Comparison of ENCODE assay signal across 1 cellular context in the genomic region with DNA sequence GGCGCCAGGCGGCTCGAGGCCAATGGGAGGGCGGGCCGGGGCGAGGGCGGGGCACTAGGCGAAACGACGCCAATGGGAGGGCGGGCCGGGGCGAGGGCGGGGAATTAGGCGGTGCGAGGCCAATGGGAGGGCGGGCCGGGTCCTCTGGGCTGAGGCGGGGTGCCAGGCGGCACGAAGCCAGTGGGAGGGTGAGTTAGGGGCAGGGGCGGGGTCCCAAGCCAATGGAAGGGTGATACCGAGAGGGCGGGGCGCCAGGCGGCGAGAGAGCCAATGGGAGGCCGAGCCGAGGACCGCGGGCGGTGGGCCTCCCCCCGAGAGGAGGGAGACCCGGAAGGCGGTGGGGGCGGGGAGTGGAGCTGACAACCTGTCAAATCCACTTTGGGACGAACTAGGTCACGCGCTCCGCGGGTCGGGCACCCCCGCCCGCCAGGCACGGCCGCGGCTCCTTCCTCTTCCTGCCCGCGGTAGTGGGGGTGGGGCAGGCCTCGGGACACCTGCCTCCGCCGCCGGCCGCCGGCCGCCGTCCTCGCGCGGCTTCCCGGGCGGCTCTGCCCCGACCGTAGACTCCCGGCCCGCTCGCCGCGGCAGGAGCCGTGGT.
TF ChIP-seq lines count a peak whose summit lies in the region.

No MANE protein-coding gene starts in this region.

TF ChIP-seq in K562, 482 proteins besides CTCF, POLR2A, EP300 and RAD21 (continued from another document and continues in another):
- TF ChIP-seq ZNF444 (CRISPR knock-in tag; IDR thresholded peaks at IDR 0.05): no peak
- TF ChIP-seq CC2D1A (IDR thresholded peaks at IDR 0.05): no peak
- no peak for TF ChIP-seq XRCC5 (IDR thresholded peaks at IDR 0.05; ENCODE audit: low read depth, low read length)
- no peak for TF ChIP-seq HEY1 (CRISPR knock-in tag; IDR thresholded peaks at IDR 0.05; ENCODE audit: borderline replicate concordance)
- TF ChIP-seq ZFX (CRISPR knock-in tag; IDR thresholded peaks at IDR 0.05): no peak
- no peak for TF ChIP-seq ARID3A (IDR thresholded peaks at IDR 0.05; ENCODE audit: borderline replicate concordance, low read depth, low read length)
- TF ChIP-seq KLF1 (tag; IDR thresholded peaks at IDR 0.05): no peak
- TF ChIP-seq TOE1 (IDR thresholded peaks at IDR 0.05; ENCODE audit: borderline replicate concordance): peak; percentile 92; the same call in 1 of the 2 replicates
- TF ChIP-seq TOE1 (CRISPR knock-in tag; IDR thresholded peaks at IDR 0.05; ENCODE audit: borderline replicate concordance, low read depth): no peak
- TF ChIP-seq ZFP30 (CRISPR knock-in tag; IDR thresholded peaks at IDR 0.05; ENCODE audit: borderline replicate concordance): no peak
- TF ChIP-seq, protein P1, sequence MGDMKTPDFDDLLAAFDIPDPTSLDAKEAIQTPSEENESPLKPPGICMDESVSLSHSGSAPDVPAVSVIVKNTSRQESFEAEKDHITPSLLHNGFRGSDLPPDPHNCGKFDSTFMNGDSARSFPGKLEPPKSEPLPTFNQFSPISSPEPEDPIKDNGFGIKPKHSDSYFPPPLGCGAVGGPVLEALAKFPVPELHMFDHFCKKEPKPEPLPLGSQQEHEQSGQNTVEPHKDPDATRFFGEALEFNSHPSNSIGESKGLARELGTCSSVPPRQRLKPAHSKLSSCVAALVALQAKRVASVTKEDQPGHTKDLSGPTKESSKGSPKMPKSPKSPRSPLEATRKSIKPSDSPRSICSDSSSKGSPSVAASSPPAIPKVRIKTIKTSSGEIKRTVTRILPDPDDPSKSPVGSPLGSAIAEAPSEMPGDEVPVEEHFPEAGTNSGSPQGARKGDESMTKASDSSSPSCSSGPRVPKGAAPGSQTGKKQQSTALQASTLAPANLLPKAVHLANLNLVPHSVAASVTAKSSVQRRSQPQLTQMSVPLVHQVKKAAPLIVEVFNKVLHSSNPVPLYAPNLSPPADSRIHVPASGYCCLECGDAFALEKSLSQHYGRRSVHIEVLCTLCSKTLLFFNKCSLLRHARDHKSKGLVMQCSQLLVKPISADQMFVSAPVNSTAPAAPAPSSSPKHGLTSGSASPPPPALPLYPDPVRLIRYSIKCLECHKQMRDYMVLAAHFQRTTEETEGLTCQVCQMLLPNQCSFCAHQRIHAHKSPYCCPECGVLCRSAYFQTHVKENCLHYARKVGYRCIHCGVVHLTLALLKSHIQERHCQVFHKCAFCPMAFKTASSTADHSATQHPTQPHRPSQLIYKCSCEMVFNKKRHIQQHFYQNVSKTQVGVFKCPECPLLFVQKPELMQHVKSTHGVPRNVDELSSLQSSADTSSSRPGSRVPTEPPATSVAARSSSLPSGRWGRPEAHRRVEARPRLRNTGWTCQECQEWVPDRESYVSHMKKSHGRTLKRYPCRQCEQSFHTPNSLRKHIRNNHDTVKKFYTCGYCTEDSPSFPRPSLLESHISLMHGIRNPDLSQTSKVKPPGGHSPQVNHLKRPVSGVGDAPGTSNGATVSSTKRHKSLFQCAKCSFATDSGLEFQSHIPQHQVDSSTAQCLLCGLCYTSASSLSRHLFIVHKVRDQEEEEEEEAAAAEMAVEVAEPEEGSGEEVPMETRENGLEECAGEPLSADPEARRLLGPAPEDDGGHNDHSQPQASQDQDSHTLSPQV (IDR thresholded peaks at IDR 0.05): no peak
- TF ChIP-seq ZNF766 (CRISPR knock-in tag; conservative IDR thresholded peaks at IDR 0.05): no peak
- TF ChIP-seq, protein P2, sequence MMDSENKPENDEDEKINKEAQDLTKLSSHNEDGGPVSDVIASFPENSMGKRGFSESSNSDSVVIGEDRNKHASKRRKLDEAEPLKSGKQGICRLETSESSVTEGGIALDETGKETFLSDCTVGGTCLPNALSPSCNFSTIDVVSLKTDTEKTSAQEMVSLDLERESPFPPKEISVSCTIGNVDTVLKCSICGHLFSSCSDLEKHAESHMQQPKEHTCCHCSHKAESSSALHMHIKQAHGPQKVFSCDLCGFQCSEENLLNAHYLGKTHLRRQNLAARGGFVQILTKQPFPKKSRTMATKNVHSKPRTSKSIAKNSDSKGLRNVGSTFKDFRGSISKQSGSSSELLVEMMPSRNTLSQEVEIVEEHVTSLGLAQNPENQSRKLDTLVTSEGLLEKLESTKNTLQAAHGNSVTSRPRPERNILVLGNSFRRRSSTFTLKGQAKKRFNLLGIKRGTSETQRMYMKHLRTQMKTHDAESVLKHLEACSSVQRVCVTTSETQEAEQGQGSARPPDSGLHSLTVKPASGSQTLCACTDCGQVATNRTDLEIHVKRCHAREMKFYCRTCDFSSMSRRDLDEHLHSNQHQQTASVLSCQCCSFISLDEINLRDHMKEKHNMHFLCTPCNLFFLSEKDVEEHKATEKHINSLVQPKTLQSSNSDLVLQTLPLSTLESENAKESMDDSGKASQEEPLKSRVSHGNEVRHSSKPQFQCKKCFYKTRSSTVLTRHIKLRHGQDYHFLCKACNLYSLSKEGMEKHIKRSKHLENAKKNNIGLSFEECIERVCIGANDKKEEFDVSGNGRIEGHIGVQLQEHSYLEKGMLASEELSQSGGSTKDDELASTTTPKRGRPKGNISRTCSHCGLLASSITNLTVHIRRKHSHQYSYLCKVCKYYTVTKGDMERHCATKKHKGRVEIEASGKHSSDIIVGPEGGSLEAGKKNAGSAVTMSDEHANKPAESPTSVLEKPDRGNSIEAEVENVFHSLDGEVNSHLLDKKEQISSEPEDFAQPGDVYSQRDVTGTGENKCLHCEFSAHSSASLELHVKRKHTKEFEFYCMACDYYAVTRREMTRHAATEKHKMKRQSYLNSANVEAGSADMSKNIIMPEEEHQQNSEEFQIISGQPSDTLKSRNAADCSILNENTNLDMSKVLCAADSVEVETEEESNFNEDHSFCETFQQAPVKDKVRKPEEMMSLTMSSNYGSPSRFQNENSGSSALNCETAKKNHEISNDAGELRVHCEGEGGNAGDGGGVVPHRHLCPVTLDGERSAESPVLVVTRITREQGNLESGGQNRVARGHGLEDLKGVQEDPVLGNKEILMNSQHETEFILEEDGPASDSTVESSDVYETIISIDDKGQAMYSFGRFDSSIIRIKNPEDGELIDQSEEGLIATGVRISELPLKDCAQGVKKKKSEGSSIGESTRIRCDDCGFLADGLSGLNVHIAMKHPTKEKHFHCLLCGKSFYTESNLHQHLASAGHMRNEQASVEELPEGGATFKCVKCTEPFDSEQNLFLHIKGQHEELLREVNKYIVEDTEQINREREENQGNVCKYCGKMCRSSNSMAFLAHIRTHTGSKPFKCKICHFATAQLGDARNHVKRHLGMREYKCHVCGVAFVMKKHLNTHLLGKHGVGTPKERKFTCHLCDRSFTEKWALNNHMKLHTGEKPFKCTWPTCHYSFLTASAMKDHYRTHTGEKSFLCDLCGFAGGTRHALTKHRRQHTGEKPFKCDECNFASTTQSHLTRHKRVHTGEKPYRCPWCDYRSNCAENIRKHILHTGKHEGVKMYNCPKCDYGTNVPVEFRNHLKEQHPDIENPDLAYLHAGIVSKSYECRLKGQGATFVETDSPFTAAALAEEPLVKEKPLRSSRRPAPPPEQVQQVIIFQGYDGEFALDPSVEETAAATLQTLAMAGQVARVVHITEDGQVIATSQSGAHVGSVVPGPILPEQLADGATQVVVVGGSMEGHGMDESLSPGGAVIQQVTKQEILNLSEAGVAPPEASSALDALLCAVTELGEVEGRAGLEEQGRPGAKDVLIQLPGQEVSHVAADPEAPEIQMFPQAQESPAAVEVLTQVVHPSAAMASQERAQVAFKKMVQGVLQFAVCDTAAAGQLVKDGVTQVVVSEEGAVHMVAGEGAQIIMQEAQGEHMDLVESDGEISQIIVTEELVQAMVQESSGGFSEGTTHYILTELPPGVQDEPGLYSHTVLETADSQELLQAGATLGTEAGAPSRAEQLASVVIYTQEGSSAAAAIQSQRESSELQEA (IDR thresholded peaks at IDR 0.05; ENCODE audit: low read depth): no peak
- no peak for TF ChIP-seq ZBTB8A (IDR thresholded peaks at IDR 0.05; ENCODE audit: partially characterized antibody)
- TF ChIP-seq ZNF318 (IDR thresholded peaks at IDR 0.05; ENCODE audit: borderline replicate concordance in 1 of 2, low read depth in 1 of 2): no peak
- TF ChIP-seq MCM5 (IDR thresholded peaks at IDR 0.05; ENCODE audit: low read depth): no peak
- TF ChIP-seq, protein P3, sequence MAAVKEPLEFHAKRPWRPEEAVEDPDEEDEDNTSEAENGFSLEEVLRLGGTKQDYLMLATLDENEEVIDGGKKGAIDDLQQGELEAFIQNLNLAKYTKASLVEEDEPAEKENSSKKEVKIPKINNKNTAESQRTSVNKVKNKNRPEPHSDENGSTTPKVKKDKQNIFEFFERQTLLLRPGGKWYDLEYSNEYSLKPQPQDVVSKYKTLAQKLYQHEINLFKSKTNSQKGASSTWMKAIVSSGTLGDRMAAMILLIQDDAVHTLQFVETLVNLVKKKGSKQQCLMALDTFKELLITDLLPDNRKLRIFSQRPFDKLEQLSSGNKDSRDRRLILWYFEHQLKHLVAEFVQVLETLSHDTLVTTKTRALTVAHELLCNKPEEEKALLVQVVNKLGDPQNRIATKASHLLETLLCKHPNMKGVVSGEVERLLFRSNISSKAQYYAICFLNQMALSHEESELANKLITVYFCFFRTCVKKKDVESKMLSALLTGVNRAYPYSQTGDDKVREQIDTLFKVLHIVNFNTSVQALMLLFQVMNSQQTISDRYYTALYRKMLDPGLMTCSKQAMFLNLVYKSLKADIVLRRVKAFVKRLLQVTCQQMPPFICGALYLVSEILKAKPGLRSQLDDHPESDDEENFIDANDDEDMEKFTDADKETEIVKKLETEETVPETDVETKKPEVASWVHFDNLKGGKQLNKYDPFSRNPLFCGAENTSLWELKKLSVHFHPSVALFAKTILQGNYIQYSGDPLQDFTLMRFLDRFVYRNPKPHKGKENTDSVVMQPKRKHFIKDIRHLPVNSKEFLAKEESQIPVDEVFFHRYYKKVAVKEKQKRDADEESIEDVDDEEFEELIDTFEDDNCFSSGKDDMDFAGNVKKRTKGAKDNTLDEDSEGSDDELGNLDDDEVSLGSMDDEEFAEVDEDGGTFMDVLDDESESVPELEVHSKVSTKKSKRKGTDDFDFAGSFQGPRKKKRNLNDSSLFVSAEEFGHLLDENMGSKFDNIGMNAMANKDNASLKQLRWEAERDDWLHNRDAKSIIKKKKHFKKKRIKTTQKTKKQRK (IDR thresholded peaks at IDR 0.05; ENCODE audit: borderline replicate concordance, low read depth, low read length): peak; percentile 25; the same call in 1 of the 2 replicates
- peak; percentile 66; the same call in 1 of the 2 replicates for TF ChIP-seq PML (IDR thresholded peaks at IDR 0.05; ENCODE audit: low read length)
